Comparison of ENCODE assay signal across 2 cellular contexts in the genomic region with DNA sequence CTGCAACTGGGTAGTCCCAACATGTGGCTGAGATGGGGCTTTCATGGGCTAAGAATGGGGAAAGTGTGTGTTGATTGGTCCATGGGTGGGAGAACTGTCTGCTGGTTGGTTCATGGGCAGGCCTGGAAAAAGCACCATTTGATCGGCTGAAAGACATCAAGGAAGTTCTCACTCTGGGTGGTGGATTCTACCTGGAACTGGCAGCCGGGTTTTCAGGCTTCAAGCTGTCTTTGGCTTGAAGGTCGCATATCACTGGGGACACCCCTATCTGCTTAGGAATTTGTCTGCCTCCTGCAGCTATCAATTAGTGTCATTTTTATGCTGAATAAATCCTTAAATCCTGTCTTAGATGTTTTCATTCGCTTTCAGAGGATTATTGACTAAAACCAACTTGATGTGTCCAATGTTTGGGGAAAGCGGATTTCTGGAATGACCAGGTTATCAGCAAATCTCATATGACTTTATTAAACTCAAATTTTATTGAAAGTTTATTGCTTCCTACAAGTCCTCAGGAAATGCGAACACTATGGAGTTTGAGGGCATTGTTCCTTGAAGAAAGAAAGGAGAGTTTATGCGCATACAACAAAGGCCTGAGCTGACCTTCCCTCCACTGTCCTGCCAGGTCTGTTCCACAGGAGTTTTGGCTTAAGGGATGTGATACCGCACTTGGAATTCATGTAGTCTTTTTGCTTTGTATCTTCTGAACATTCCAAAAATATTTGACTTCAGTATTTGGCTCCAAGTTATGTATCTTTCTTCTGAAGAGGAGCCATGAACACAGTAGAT.
TF ChIP-seq lines count a peak whose summit lies in the region.

No MANE protein-coding gene starts in this region.

TF ChIP-seq in GM23338, 12 proteins besides CTCF, POLR2A, EP300 and RAD21:
- TF ChIP-seq ZNF114 (CRISPR knock-in tag; IDR thresholded peaks at IDR 0.05) (no peak), STAT1 (IDR thresholded peaks at IDR 0.05; ENCODE audit: unreplicated experiment) (no peak), NANOG (IDR thresholded peaks at IDR 0.05; ENCODE audit: borderline replicate concordance) (no peak), POLR2AphosphoS5 (IDR thresholded peaks at IDR 0.05; ENCODE audit: low read depth) (no peak), CREB1 (CRISPR knock-in tag; IDR thresholded peaks at IDR 0.05; ENCODE audit: low read depth) (no peak), EZH2 (IDR thresholded peaks at IDR 0.05; ENCODE audit: low read depth, unreplicated experiment) (no peak)
- TF ChIP-seq, protein P1, sequence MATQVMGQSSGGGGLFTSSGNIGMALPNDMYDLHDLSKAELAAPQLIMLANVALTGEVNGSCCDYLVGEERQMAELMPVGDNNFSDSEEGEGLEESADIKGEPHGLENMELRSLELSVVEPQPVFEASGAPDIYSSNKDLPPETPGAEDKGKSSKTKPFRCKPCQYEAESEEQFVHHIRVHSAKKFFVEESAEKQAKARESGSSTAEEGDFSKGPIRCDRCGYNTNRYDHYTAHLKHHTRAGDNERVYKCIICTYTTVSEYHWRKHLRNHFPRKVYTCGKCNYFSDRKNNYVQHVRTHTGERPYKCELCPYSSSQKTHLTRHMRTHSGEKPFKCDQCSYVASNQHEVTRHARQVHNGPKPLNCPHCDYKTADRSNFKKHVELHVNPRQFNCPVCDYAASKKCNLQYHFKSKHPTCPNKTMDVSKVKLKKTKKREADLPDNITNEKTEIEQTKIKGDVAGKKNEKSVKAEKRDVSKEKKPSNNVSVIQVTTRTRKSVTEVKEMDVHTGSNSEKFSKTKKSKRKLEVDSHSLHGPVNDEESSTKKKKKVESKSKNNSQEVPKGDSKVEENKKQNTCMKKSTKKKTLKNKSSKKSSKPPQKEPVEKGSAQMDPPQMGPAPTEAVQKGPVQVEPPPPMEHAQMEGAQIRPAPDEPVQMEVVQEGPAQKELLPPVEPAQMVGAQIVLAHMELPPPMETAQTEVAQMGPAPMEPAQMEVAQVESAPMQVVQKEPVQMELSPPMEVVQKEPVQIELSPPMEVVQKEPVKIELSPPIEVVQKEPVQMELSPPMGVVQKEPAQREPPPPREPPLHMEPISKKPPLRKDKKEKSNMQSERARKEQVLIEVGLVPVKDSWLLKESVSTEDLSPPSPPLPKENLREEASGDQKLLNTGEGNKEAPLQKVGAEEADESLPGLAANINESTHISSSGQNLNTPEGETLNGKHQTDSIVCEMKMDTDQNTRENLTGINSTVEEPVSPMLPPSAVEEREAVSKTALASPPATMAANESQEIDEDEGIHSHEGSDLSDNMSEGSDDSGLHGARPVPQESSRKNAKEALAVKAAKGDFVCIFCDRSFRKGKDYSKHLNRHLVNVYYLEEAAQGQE (IDR thresholded peaks at IDR 0.05; ENCODE audit: unreplicated experiment) = no peak
- TF ChIP-seq, protein P2, sequence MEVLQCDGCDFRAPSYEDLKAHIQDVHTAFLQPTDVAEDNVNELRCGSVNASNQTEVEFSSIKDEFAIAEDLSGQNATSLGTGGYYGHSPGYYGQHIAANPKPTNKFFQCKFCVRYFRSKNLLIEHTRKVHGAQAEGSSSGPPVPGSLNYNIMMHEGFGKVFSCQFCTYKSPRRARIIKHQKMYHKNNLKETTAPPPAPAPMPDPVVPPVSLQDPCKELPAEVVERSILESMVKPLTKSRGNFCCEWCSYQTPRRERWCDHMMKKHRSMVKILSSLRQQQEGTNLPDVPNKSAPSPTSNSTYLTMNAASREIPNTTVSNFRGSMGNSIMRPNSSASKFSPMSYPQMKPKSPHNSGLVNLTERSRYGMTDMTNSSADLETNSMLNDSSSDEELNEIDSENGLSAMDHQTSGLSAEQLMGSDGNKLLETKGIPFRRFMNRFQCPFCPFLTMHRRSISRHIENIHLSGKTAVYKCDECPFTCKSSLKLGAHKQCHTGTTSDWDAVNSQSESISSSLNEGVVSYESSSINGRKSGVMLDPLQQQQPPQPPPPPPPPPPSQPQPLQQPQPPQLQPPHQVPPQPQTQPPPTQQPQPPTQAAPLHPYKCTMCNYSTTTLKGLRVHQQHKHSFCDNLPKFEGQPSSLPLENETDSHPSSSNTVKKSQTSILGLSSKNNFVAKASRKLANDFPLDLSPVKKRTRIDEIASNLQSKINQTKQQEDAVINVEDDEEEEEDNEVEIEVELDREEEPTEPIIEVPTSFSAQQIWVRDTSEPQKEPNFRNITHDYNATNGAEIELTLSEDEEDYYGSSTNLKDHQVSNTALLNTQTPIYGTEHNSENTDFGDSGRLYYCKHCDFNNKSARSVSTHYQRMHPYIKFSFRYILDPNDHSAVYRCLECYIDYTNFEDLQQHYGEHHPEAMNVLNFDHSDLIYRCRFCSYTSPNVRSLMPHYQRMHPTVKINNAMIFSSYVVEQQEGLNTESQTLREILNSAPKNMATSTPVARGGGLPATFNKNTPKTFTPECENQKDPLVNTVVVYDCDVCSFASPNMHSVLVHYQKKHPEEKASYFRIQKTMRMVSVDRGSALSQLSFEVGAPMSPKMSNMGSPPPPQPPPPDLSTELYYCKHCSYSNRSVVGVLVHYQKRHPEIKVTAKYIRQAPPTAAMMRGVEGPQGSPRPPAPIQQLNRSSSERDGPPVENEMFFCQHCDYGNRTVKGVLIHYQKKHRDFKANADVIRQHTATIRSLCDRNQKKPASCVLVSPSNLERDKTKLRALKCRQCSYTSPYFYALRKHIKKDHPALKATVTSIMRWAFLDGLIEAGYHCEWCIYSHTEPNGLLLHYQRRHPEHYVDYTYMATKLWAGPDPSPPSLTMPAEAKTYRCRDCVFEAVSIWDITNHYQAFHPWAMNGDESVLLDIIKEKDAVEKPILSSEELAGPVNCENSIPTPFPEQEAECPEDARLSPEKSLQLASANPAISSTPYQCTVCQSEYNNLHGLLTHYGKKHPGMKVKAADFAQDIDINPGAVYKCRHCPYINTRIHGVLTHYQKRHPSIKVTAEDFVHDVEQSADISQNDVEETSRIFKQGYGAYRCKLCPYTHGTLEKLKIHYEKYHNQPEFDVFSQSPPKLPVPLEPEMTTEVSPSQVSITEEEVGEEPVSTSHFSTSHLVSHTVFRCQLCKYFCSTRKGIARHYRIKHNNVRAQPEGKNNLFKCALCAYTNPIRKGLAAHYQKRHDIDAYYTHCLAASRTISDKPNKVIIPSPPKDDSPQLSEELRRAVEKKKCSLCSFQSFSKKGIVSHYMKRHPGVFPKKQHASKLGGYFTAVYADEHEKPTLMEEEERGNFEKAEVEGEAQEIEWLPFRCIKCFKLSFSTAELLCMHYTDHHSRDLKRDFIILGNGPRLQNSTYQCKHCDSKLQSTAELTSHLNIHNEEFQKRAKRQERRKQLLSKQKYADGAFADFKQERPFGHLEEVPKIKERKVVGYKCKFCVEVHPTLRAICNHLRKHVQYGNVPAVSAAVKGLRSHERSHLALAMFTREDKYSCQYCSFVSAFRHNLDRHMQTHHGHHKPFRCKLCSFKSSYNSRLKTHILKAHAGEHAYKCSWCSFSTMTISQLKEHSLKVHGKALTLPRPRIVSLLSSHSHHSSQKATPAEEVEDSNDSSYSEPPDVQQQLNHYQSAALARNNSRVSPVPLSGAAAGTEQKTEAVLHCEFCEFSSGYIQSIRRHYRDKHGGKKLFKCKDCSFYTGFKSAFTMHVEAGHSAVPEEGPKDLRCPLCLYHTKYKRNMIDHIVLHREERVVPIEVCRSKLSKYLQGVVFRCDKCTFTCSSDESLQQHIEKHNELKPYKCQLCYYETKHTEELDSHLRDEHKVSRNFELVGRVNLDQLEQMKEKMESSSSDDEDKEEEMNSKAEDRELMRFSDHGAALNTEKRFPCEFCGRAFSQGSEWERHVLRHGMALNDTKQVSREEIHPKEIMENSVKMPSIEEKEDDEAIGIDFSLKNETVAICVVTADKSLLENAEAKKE (CRISPR knock-in tag; IDR thresholded peaks at IDR 0.05) = peak; percentile 8; the same call in 1 of the 2 replicates

TF ChIP-seq in H1, 55 proteins besides CTCF, POLR2A, EP300 and RAD21:
- TF ChIP-seq SAP30 (IDR thresholded peaks at IDR 0.05; ENCODE audit: insufficient read depth, insufficient replicate concordance, low read length) (no peak), POU5F1 (IDR thresholded peaks at IDR 0.05; ENCODE audit: low read depth, low read length) (peak; percentile 93)
